Comparison of ENCODE assay signal across 1 cellular context in the genomic region with DNA sequence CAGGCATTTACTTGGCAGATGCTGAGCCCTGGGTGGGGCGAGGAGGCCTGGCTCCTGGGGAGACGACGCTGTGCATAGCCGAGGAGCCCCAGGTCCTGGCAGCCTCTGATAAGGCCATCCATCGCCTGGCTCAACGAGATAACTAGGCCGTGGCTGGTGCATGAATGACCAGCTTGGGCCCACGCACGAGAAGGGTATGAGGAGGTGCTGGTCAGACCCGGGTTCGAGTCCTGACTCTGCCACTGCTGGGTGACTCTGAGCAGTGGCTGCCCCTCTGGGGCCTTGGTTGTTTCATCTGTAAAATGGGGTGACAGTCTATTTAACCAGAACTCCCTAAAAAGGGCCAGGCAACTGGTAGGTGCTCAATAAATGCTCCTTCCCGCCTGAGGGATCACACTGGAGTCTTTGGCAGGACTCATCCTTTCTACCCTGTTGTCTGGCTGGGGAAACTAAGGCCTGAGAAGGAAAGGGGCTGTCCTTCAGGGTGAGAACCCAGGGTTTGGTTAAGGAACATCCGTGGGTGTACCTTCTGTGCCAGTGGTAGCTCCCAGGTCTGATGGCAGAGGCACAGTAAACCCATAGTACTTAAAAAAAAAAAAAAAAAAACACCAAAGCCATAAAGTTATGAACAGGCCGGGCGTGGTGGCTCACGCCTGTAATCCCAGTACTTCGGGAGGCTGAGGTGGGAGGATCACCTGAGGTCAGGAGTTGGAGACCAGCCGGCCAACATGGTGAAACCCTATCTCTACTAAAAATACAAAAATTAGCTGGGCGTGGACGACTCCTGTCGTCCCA.
A peak's percentile ranks its signal among the peaks of the same experiment; 100 is the strongest.
TF ChIP-seq lines count a peak whose summit lies in the region.

No MANE protein-coding gene starts in this region.

TF ChIP-seq in K562, 482 proteins besides CTCF, POLR2A, EP300 and RAD21 (continued from another document and continues in another):
- TF ChIP-seq, protein P1, sequence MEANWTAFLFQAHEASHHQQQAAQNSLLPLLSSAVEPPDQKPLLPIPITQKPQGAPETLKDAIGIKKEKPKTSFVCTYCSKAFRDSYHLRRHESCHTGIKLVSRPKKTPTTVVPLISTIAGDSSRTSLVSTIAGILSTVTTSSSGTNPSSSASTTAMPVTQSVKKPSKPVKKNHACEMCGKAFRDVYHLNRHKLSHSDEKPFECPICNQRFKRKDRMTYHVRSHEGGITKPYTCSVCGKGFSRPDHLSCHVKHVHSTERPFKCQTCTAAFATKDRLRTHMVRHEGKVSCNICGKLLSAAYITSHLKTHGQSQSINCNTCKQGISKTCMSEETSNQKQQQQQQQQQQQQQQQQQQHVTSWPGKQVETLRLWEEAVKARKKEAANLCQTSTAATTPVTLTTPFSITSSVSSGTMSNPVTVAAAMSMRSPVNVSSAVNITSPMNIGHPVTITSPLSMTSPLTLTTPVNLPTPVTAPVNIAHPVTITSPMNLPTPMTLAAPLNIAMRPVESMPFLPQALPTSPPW (CRISPR knock-in tag; IDR thresholded peaks at IDR 0.05), result peak; percentile 45
- TF ChIP-seq FOXP1 (CRISPR knock-in tag; IDR thresholded peaks at IDR 0.05) (no peak), CTBP1 (IDR thresholded peaks at IDR 0.05; ENCODE audit: borderline replicate concordance) (peak; percentile 71; the same call in 1 of the 2 replicates), NR4A1 (CRISPR knock-in tag; IDR thresholded peaks at IDR 0.05) (no peak), NR4A1 (tag; IDR thresholded peaks at IDR 0.05) (peak; percentile 79), ZKSCAN8 (CRISPR knock-in tag; IDR thresholded peaks at IDR 0.05) (peak; percentile 95), SMARCA4 (IDR thresholded peaks at IDR 0.05) (peak; percentile 94), TARDBP (IDR thresholded peaks at IDR 0.05) (0 out of 2 replicates have a peak, but pooled peaks have one; percentile 41), NCOA4 (IDR thresholded peaks at IDR 0.05; ENCODE audit: partially characterized antibody) (no peak), ASH1L (IDR thresholded peaks at IDR 0.05; ENCODE audit: borderline replicate concordance, low read depth, partially characterized antibody) (no peak), TOE1 (IDR thresholded peaks at IDR 0.05; ENCODE audit: borderline replicate concordance) (no peak), TOE1 (CRISPR knock-in tag; IDR thresholded peaks at IDR 0.05; ENCODE audit: borderline replicate concordance, low read depth) (no peak), CREB1 (IDR thresholded peaks at IDR 0.05) (peak; percentile 57; the same call in 1 of the 2 replicates), CREB1 (CRISPR knock-in tag; IDR thresholded peaks at IDR 0.05) (peak; percentile 58; the same call in 1 of the 2 replicates), ARID1B (IDR thresholded peaks at IDR 0.05) (peak; percentile 99), STAT5A (IDR thresholded peaks at IDR 0.05; ENCODE audit: borderline replicate concordance, low read length) (peak; percentile 91), HNRNPLL (IDR thresholded peaks at IDR 0.05; ENCODE audit: low read depth, low read length, poor library complexity, severe bottlenecking) (no peak), ZNF311 (CRISPR knock-in tag; IDR thresholded peaks at IDR 0.05) (0 out of 2 replicates have a peak, but pooled peaks have one; percentile 56), KLF16 (IDR thresholded peaks at IDR 0.05) (peak; percentile 94), XRCC5 (IDR thresholded peaks at IDR 0.05; ENCODE audit: low read depth, low read length) (peak; percentile 37; the same call in 1 of the 2 replicates), ZFX (CRISPR knock-in tag; IDR thresholded peaks at IDR 0.05) (peak; percentile 62), TEAD2 (tag; IDR thresholded peaks at IDR 0.05) (no peak), MAZ (CRISPR knock-in tag; conservative IDR thresholded peaks at IDR 0.05 in 1 of 2, IDR thresholded peaks at IDR 0.05 in 1 of 2) (peak in 1 of 2 experiments; percentile 55; a peak in 1 of 4 replicates), NFYB (IDR thresholded peaks at IDR 0.05; ENCODE audit: extremely low read depth, insufficient read length) (no peak), ZNF324 (CRISPR knock-in tag; IDR thresholded peaks at IDR 0.05) (no peak), HDAC2 (IDR thresholded peaks at IDR 0.05) (peak; percentile 92), NONO (IDR thresholded peaks at IDR 0.05; ENCODE audit: low read depth in 2 of 2, low read length in 1 of 2) (peak in 1 of 2 experiments; percentile 49; a peak in 1 of 4 replicates), SLC30A9 (CRISPR knock-in tag; IDR thresholded peaks at IDR 0.05) (no peak), MCM5 (IDR thresholded peaks at IDR 0.05; ENCODE audit: low read depth) (no peak), MEF2A (IDR thresholded peaks at IDR 0.05; ENCODE audit: control insufficient read depth, low read depth, low read length) (no peak), RBM25 (IDR thresholded peaks at IDR 0.05; ENCODE audit: low read depth, low read length, severe bottlenecking) (peak; percentile 80), SP1 (CRISPR knock-in tag; IDR thresholded peaks at IDR 0.05) (peak; percentile 80), CREM (IDR thresholded peaks at IDR 0.05; ENCODE audit: low read depth) (peak; percentile 84), NFIC (IDR thresholded peaks at IDR 0.05) (peak; percentile 90), ZKSCAN1 (IDR thresholded peaks at IDR 0.05; ENCODE audit: low read depth, low read length) (peak; percentile 65), SAFB2 (IDR thresholded peaks at IDR 0.05; ENCODE audit: borderline replicate concordance, low read depth, low read length, severe bottlenecking) (no peak), ERF (CRISPR knock-in tag; IDR thresholded peaks at IDR 0.05) (no peak), CBFA2T3 (IDR thresholded peaks at IDR 0.05) (peak; percentile 98), BHLHE40 (IDR thresholded peaks at IDR 0.05; ENCODE audit: low read length) (peak; percentile 76), ZNF175 (CRISPR knock-in tag; IDR thresholded peaks at IDR 0.05; ENCODE audit: low read depth) (0 out of 2 replicates have a peak, but pooled peaks have one; percentile 57), ZNF165 (CRISPR knock-in tag; IDR thresholded peaks at IDR 0.05; ENCODE audit: borderline replicate concordance) (no peak), IRF2 (CRISPR knock-in tag; IDR thresholded peaks at IDR 0.05) (no peak), POLR2G (IDR thresholded peaks at IDR 0.05; ENCODE audit: low read depth, low read length) (0 out of 2 replicates have a peak, but pooled peaks have one; percentile 28), TAF9B (IDR thresholded peaks at IDR 0.05; ENCODE audit: partially characterized antibody) (no peak), POLR2AphosphoS5 (IDR thresholded peaks at IDR 0.05; ENCODE audit: control insufficient read depth, insufficient read depth, low read depth, low read length) (peak; percentile 96), EGR1 (conservative IDR thresholded peaks at IDR 0.05) (peak; percentile 88), MXI1 (IDR thresholded peaks at IDR 0.05; ENCODE audit: low read depth, low read length) (peak; percentile 24; the same call in 1 of the 2 replicates), TBL1XR1 (IDR thresholded peaks at IDR 0.05; ENCODE audit: low read length in 2 of 2) (peak; percentile 66 to 83; a peak in 3 of 4 replicates)
- TF ChIP-seq, protein P2, sequence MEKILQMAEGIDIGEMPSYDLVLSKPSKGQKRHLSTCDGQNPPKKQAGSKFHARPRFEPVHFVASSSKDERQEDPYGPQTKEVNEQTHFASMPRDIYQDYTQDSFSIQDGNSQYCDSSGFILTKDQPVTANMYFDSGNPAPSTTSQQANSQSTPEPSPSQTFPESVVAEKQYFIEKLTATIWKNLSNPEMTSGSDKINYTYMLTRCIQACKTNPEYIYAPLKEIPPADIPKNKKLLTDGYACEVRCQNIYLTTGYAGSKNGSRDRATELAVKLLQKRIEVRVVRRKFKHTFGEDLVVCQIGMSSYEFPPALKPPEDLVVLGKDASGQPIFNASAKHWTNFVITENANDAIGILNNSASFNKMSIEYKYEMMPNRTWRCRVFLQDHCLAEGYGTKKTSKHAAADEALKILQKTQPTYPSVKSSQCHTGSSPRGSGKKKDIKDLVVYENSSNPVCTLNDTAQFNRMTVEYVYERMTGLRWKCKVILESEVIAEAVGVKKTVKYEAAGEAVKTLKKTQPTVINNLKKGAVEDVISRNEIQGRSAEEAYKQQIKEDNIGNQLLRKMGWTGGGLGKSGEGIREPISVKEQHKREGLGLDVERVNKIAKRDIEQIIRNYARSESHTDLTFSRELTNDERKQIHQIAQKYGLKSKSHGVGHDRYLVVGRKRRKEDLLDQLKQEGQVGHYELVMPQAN (IDR thresholded peaks at IDR 0.05; ENCODE audit: borderline replicate concordance), result 0 out of 2 replicates have a peak, but pooled peaks have one; percentile 11
- TF ChIP-seq, protein P3, sequence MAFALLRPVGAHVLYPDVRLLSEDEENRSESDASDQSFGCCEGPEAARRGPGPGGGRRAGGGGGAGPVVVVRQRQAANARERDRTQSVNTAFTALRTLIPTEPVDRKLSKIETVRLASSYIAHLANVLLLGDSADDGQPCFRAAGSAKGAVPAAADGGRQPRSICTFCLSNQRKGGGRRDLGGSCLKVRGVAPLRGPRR (CRISPR knock-in tag; IDR thresholded peaks at IDR 0.05), result 0 out of 2 replicates have a peak, but pooled peaks have one; percentile 22
- TF ChIP-seq, protein P4, sequence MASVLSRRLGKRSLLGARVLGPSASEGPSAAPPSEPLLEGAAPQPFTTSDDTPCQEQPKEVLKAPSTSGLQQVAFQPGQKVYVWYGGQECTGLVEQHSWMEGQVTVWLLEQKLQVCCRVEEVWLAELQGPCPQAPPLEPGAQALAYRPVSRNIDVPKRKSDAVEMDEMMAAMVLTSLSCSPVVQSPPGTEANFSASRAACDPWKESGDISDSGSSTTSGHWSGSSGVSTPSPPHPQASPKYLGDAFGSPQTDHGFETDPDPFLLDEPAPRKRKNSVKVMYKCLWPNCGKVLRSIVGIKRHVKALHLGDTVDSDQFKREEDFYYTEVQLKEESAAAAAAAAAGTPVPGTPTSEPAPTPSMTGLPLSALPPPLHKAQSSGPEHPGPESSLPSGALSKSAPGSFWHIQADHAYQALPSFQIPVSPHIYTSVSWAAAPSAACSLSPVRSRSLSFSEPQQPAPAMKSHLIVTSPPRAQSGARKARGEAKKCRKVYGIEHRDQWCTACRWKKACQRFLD (CRISPR knock-in tag; IDR thresholded peaks at IDR 0.05), result peak; percentile 71; the same call in 1 of the 2 replicates
- TF ChIP-seq, protein P5, sequence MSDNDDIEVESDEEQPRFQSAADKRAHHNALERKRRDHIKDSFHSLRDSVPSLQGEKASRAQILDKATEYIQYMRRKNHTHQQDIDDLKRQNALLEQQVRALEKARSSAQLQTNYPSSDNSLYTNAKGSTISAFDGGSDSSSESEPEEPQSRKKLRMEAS (CRISPR knock-in tag; IDR thresholded peaks at IDR 0.05), result peak; percentile 56; the same call in 1 of the 2 replicates
